8 cellular contexts compared by ENCODE assay signal in the genomic region with DNA sequence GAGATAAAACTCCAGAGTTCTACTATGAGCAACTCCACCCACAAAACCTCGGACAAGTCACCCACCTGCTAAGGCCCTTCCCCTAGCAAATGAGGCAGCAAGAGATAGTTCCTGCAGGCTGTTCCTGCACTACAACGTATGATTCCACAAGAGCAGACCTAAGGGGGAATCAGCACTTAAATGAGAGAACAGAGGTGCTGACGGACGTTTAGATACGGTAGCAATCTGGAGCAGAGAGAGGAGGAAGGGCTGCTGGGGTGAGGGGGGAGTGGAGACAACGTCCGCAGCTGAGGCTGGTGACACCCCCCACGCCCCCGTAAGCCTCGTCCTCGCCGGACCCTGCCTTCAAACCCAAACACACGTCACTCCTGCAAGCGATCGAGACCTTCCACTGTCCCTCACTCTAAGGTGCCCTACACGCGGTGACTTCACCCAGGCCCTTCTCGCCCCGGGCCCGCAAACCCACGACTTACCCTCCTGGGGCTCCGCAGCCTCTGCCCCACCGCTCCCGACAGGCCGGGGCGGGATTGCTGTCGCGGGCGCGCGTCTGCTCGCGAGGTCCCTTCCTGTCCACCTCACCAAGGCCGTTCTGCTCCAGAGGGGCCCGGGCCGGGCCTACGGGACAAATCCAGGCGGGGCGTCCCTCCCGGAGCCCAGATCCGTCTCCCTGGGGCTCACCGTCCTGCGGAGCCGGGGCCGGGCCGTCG. TPM values are rescaled to one million over a fixed set of nuclear protein-coding genes. Genes with fewer than 3 reads are reported as not detected.
DNase-seq lines count a peak whose midpoint lies in the region; ATAC-seq and TF ChIP-seq lines count a peak whose summit lies in the region.

No MANE protein-coding gene starts in this region.

- peak; percentile 8 for DNase-seq in Ammon's horn (ENCODE audit: low spot score)
- peak; percentile 30 to 40 (median 38) for DNase-seq in body of pancreas
- no peak for DNase-seq in immature natural killer cell
- peak; percentile 5 to 6 for DNase-seq in stimulated activated CD4-positive, alpha-beta T cell treated with anti-CD3 and anti-CD28 coated beads, Interleukin-15, amount 100 ng/mL, for 1 hour (ENCODE audit: low read depth in 1 of 2, low spot score in 1 of 2)
- DNase-seq in SHP77 treated with DMSO at 0.1 percent for 48 hours (lab: John Stamatoyannopoulos, UW): no peak

- TF ChIP-seq POLR2A in body of pancreas (IDR thresholded peaks at IDR 0.05): no peak

- H3K4me3 Mint-ChIP-seq in immature natural killer cell: peak overlapping the region; percentile 84 to 96 (median 94)

- intact Hi-C loops in body of pancreas (cut with DNase I): no loop called here

- no peaks in the 10 kb centered on the region for H3K9me3 ChIP-seq in body of pancreas

- H3K36me3 ChIP-seq in body of pancreas (replicated peaks in 1 of 2; ENCODE audit: insufficient read depth in 1 of 2, low read depth in 2 of 2): peaks cover 4 to 5% of the 10 kb centered on the region in 2 donors

- H3K4me3 ChIP-seq in body of pancreas: peak overlapping the region; percentile 83 to 87

- H3K27me3 ChIP-seq in body of pancreas: no peaks in the 10 kb centered on the region

- peak; percentile 20 for ATAC-seq in GM19043 (IDR thresholded peaks at IDR 0.05; ENCODE audit: low read depth, unreplicated experiment)
- ATAC-seq in HG03196 (IDR thresholded peaks at IDR 0.05; ENCODE audit: unreplicated experiment): peak; percentile 35
- peak; percentile 40 for ATAC-seq in SK-N-SH treated with all-trans-retinoic acid at 6 μM for 48 hours
- ATAC-seq in body of pancreas: peak; percentile 41

- peaks cover 27% of the 10 kb centered on the region for H3K4me1 ChIP-seq in body of pancreas

- H3K27me3 Mint-ChIP-seq in immature natural killer cell (ENCODE audit: low read depth in 3 of 3): peaks cover 12 to 22% (median 13%) of the 10 kb centered on the region in 3 donors

- peaks cover 48 to 55% of the 10 kb centered on the region in 2 donors for H3K4me1 Mint-ChIP-seq in immature natural killer cell

- H3K27ac ChIP-seq in body of pancreas: peak overlapping the region; percentile 69 to 88 (median 76)

- 0 to 1% methylated on average over 16 to 40 of the region's 47 CpGs for WGBS in body of pancreas, 2 donors

- H3K36me3 Mint-ChIP-seq in immature natural killer cell: peaks cover 24 to 33% (median 25%) of the 10 kb centered on the region in 3 donors

- peak overlapping the region; percentile 81 to 94 (median 87) for H3K27ac Mint-ChIP-seq in immature natural killer cell

- no peak for TF ChIP-seq CTCF in body of pancreas (IDR thresholded peaks at IDR 0.05)

- H3K9me3 Mint-ChIP-seq in immature natural killer cell: peaks cover 0 to 3% (median 0%) of the 10 kb centered on the region in 6 donors

TF ChIP-seq in SK-N-SH treated with all-trans-retinoic acid at 6 μM for 48 hours, 23 proteins besides CTCF, POLR2A, EP300 and RAD21:
- TF ChIP-seq, protein P1, sequence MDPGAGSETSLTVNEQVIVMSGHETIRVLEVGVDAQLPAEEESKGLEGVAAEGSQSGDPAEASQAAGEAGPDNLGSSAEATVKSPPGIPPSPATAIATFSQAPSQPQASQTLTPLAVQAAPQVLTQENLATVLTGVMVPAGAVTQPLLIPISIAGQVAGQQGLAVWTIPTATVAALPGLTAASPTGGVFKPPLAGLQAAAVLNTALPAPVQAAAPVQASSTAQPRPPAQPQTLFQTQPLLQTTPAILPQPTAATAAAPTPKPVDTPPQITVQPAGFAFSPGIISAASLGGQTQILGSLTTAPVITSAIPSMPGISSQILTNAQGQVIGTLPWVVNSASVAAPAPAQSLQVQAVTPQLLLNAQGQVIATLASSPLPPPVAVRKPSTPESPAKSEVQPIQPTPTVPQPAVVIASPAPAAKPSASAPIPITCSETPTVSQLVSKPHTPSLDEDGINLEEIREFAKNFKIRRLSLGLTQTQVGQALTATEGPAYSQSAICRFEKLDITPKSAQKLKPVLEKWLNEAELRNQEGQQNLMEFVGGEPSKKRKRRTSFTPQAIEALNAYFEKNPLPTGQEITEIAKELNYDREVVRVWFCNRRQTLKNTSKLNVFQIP (CRISPR knock-in tag; IDR thresholded peaks at IDR 0.05; ENCODE audit: borderline replicate concordance, low read depth): no peak
- no peak for TF ChIP-seq OSR1 (CRISPR knock-in tag; IDR thresholded peaks at IDR 0.05)
- 0 out of 2 replicates have a peak, but pooled peaks have one; percentile 32 for TF ChIP-seq CSDC2 (CRISPR knock-in tag; IDR thresholded peaks at IDR 0.05)

RNA-seq across cellular contexts. Expression of a gene that starts 0.6 kb away (rescaled TPM):
- 10 to 100 TPM; 13.0 to 22.7 TPM for total RNA-seq in body of pancreas
- 10 to 100 TPM; 14.5 to 25.4 (median 18.4) TPM for polyA plus RNA-seq in immature natural killer cell

RNA-seq across cellular contexts. Expression of a gene that starts 47.8 kb away (rescaled TPM):
- not detected for total RNA-seq in body of pancreas
- polyA plus RNA-seq in immature natural killer cell: not detected

Comparison
In these comparisons a context has a peak if more than half of its experiments do, and no peak if none do; other contexts are left out.
1. DNase-seq: peak in Ammon's horn (single experiment), body of pancreas (4 of 4) and stimulated activated CD4-positive, alpha-beta T cell treated with anti-CD3 and anti-CD28 coated beads, Interleukin-15, amount 100 ng/mL, for 1 hour (2 of 2); none in immature natural killer cell (0 of 3) and SHP77 treated with DMSO at 0.1 percent for 48 hours (single experiment).
2. Peak in every context shown above with its lines, with median percentiles within 50 percentile points of each other: ATAC-seq.